10 cellular contexts compared by ENCODE assay signal in genomic region chr11:105611414-105611813, GRCh38. TPM values are rescaled to one million over a fixed set of nuclear protein-coding genes. Genes with fewer than 3 reads are reported as not detected.
DNase-seq lines count a peak whose midpoint lies in the region; ATAC-seq and TF ChIP-seq lines count a peak whose summit lies in the region.
"Had no signal": no experiment of that assay in that cellular context is flagged by ENCODE, and none has a peak within 500 bp of the region (broad histone marks: within the 10 kb centered on the region; RNA-seq: fewer than 3 reads in every experiment).

No MANE protein-coding gene starts in this region.

- H3K79me2 ChIP-seq in ACC112 (ENCODE audit: control insufficient read depth, insufficient read depth, low read length, unreplicated experiment) (no peaks in the 10 kb centered on the region), MM.1S (ENCODE audit: low read length) (no peaks in the 10 kb centered on the region)

- DNase-seq in MM.1S (no peak), coronary artery (ENCODE audit: low spot score) (no peak), thyroid gland (no peak), activated gamma-delta T cell (lab: John Stamatoyannopoulos, UW) (no peak), NCI-H128 (lab: John Stamatoyannopoulos, UW; ENCODE audit: unreplicated experiment) (no peak)
- DNase-seq: activated CD8-positive, alpha-beta memory T cell treated with anti-CD3 and anti-CD28 coated beads, Interleukin-2, amount 50 U/mL, for 48 hours had no signal

- H3K36me3 ChIP-seq in ACC112 (ENCODE audit: insufficient read depth, low read length) = no peaks in the 10 kb centered on the region
- no peaks in the 10 kb centered on the region for H3K36me3 ChIP-seq in MM.1S (replicated peaks; ENCODE audit: insufficient read depth, low read length)
- H3K36me3 ChIP-seq in mucosa of stomach (ENCODE audit: control insufficient read depth, insufficient read depth, low read length) = no peaks in the 10 kb centered on the region
- no peaks in the 10 kb centered on the region for H3K36me3 ChIP-seq in thyroid gland

- no peaks in the 10 kb centered on the region for H4K20me1 ChIP-seq in MM.1S (ENCODE audit: insufficient read depth, low read length)

- intact Hi-C loops in thyroid gland (cut with DNase I) = no loop called here

- no peak for ATAC-seq in HG02840 (IDR thresholded peaks at IDR 0.05; ENCODE audit: low FRiP score, unreplicated experiment)

- H3F3A ChIP-seq in MM.1S (ENCODE audit: insufficient read depth, low read length) = no peaks in the 10 kb centered on the region

- H3K4me2 ChIP-seq in MM.1S (ENCODE audit: low read depth, low read length) = peak overlapping the region; percentile 98; the same call in 1 of the 2 replicates

- no peak overlapping the region for H2AFZ ChIP-seq in ACC112 (ENCODE audit: low read length, unreplicated experiment)
- no peak overlapping the region for H2AFZ ChIP-seq in MM.1S (ENCODE audit: low read length)

- H3K4me3 ChIP-seq in ACC112 (ENCODE audit: low read depth, low read length) (peak overlapping the region; percentile 80), MM.1S (ENCODE audit: low read length) (no peak overlapping the region; the same call in 1 of the 2 replicates), coronary artery (peak overlapping the region; percentile 65), mucosa of stomach (ENCODE audit: low read length) (no peak overlapping the region), thyroid gland (replicated peaks in 1 of 3) (no peak overlapping the region)

- H3K27ac ChIP-seq in ACC112 (ENCODE audit: low read depth, low read length) = no peak overlapping the region
- no peak overlapping the region for H3K27ac ChIP-seq in MM.1S (ENCODE audit: low read length)
- no peak overlapping the region for H3K27ac ChIP-seq in coronary artery
- no peak overlapping the region for H3K27ac ChIP-seq in thyroid gland

- H3K27me3 ChIP-seq in ACC112 (ENCODE audit: insufficient read depth, low read length) = peaks cover 37% of the 10 kb centered on the region
- H3K27me3 ChIP-seq in MM.1S (replicated peaks; ENCODE audit: insufficient read depth, low read length) = no peaks in the 10 kb centered on the region
- H3K27me3 ChIP-seq in mucosa of stomach (ENCODE audit: control insufficient read depth, insufficient read depth, low read length) = peaks cover 27% of the 10 kb centered on the region
- H3K27me3 ChIP-seq in thyroid gland = no peaks in the 10 kb centered on the region

- TF ChIP-seq POLR2A in thyroid gland (IDR thresholded peaks at IDR 0.05) = no peak

- H3K4me1 ChIP-seq in ACC112 (ENCODE audit: control insufficient read depth, insufficient read depth, low read length, unreplicated experiment) = peaks cover 11% of the 10 kb centered on the region
- no peaks in the 10 kb centered on the region for H3K4me1 ChIP-seq in MM.1S (ENCODE audit: low read length)
- H3K4me1 ChIP-seq in mucosa of stomach (ENCODE audit: control insufficient read depth, insufficient read depth, low read length) = no peaks in the 10 kb centered on the region
- peaks cover 9 to 12% of the 10 kb centered on the region in 2 donors for H3K4me1 ChIP-seq in thyroid gland

- TF ChIP-seq CTCF in MM.1S (IDR thresholded peaks at IDR 0.05; ENCODE audit: low read length) = no peak
- no peak for TF ChIP-seq CTCF in coronary artery (IDR thresholded peaks at IDR 0.05)
- TF ChIP-seq CTCF in thyroid gland (IDR thresholded peaks at IDR 0.05) = no peak

- no peaks in the 10 kb centered on the region for H3K9me2 ChIP-seq in MM.1S (replicated peaks; ENCODE audit: insufficient read depth, low read length)

- WGBS in thyroid gland, 2 donors = 9 to 13% methylated on average over 10 of the region's 10 CpGs

- no peaks in the 10 kb centered on the region for H3K9me3 ChIP-seq in MM.1S (replicated peaks; ENCODE audit: insufficient read depth, low read length)
- H3K9me3 ChIP-seq in mucosa of stomach (ENCODE audit: control insufficient read depth, low read length) = no peaks in the 10 kb centered on the region
- H3K9me3 ChIP-seq in thyroid gland = no peaks in the 10 kb centered on the region

- no peak overlapping the region for H3K9ac ChIP-seq in MM.1S (ENCODE audit: low read length)
- peak overlapping the region; percentile 22 for H3K9ac ChIP-seq in mucosa of stomach (ENCODE audit: low read length)

RNA-seq across cellular contexts. Expression of gene GRIA4, which starts 1.5 kb away (rescaled TPM):
- total RNA-seq in thyroid gland = under 1 TPM in 1 of 4 donors, not detected in 3; 0.11 TPM
- total RNA-seq: myocyte had no signal

Comparison
In these comparisons a context has a peak if more than half of its experiments do, and no peak if none do; other contexts are left out.
1. H3K4me3 ChIP-seq: peak in ACC112 (single experiment) and coronary artery (single experiment); none in MM.1S (single experiment), mucosa of stomach (single experiment) and thyroid gland (0 of 3).